Comparison of ENCODE assay signal across 14 cellular contexts in the genomic region with DNA sequence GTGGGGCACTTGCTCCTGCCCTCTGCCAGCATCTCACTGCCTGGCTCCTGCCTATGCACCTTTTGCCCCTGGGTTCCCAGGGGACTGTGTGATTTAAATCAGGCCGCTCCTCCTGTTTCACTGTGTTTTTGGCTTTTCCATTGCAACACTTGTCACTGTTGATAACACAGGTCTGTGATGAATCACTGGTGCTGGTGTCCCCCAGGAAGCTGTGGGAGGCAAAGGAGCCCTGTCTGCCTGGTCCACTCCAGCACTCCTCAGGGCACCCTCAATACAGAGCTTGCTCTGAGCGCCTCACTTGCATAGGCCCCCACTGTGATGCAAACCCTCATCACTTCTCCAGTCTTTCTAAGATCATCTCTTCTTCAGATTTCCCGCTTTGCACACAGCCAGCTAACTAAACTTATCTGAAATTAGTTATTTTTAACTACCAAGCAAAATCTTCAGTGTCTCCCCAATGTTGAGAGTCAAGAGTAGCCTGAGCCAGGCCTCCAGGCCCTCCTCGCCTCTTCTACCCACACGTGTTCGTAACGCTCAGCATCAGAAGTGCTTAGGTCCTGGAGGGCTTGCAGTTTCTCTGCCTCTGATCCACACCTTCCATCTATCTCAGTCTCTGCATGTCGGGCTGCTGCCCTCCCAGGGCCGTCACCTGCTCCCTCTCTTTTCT. TPM values are rescaled to one million over a fixed set of nuclear protein-coding genes. Genes with fewer than 3 reads are reported as not detected.
DNase-seq lines count a peak whose midpoint lies in the region; ATAC-seq and TF ChIP-seq lines count a peak whose summit lies in the region.
"Had no signal": no experiment of that assay in that cellular context is flagged by ENCODE, and none has a peak within 500 bp of the region (broad histone marks: within the 10 kb centered on the region; RNA-seq: fewer than 3 reads in every experiment).

No MANE protein-coding gene starts in this region.

- POLR2A ChIA-PET in A673 (lab: Charles Lee; ENCODE audit: low non-redundant PET) = no interaction called here

- no peaks in the 10 kb centered on the region for H3K9me3 ChIP-seq in A673 (ENCODE audit: low read depth, low read length, poor library complexity, severe bottlenecking)
- peaks cover 4% of the 10 kb centered on the region for H3K9me3 ChIP-seq in DND-41 (ENCODE audit: insufficient read depth, low read length, severe bottlenecking)
- H3K9me3 ChIP-seq in T-helper 17 cell (ENCODE audit: control insufficient read depth, low read length, poor library complexity, severe bottlenecking) = no peaks in the 10 kb centered on the region
- no peaks in the 10 kb centered on the region for H3K9me3 ChIP-seq in right atrium auricular region
- H3K9me3 ChIP-seq: Caco-2, esophagus squamous epithelium, mucosa of descending colon, Peyer's patch had no signal

- no peaks in the 10 kb centered on the region for H3K27me3 Mint-ChIP-seq in T-helper 17 cell

- no peak overlapping the region for H3K4me3 ChIP-seq in A673 (ENCODE audit: low read depth, low read length, poor library complexity, severe bottlenecking)
- no peak overlapping the region for H3K4me3 ChIP-seq in DND-41 (ENCODE audit: low read depth in 1 of 2, low read length in 2 of 2)
- no peak overlapping the region for H3K4me3 ChIP-seq in fibroblast of pulmonary artery (replicated peaks; ENCODE audit: low read depth, low read length)
- no peak overlapping the region for H3K4me3 ChIP-seq in right atrium auricular region
- H3K4me3 ChIP-seq: esophagus squamous epithelium, mucosa of descending colon, Peyer's patch had no signal

- ATAC-seq in DND-41 (ENCODE audit: insufficient read depth, low read depth) (no peak), T-helper 17 cell (no peak), HG02885 (IDR thresholded peaks at IDR 0.05; ENCODE audit: poor library complexity, unreplicated experiment) (no peak), foreskin keratinocyte (no peak)
- ATAC-seq: mucosa of descending colon had no signal

- H3K4me2 ChIP-seq in DND-41 (ENCODE audit: insufficient read depth, low read length) = peak overlapping the region; percentile 89; the same call in 1 of the 2 replicates

- no peaks in the 10 kb centered on the region for H3K27me3 ChIP-seq in A673 (replicated peaks; ENCODE audit: insufficient read depth, low read depth, low read length, poor library complexity)
- no peaks in the 10 kb centered on the region for H3K27me3 ChIP-seq in DND-41 (ENCODE audit: insufficient read depth, low read length, poor library complexity)
- no peaks in the 10 kb centered on the region for H3K27me3 ChIP-seq in foreskin keratinocyte
- no peaks in the 10 kb centered on the region for H3K27me3 ChIP-seq in right atrium auricular region
- H3K27me3 ChIP-seq: esophagus squamous epithelium, Peyer's patch had no signal

- H3K36me3 Mint-ChIP-seq in T-helper 17 cell (ENCODE audit: low read depth) = peaks cover 6% of the 10 kb centered on the region

- TF ChIP-seq CTCF in A673 (conservative IDR thresholded peaks at IDR 0.05; ENCODE audit: low read depth, low read length) = no peak
- TF ChIP-seq CTCF in DND-41 (IDR thresholded peaks at IDR 0.05; ENCODE audit: borderline replicate concordance, extremely low read depth, low read length, poor library complexity, severe bottlenecking) = no peak
- no peak for TF ChIP-seq CTCF in fibroblast of pulmonary artery (IDR thresholded peaks at IDR 0.05; ENCODE audit: low read length, missing control alignments)
- TF ChIP-seq CTCF in foreskin keratinocyte (conservative IDR thresholded peaks at IDR 0.05) = no peak
- no peak for TF ChIP-seq CTCF in right atrium auricular region (IDR thresholded peaks at IDR 0.05)

- H3K27ac ChIP-seq in A673 (ENCODE audit: low read depth, low read length, poor library complexity, severe bottlenecking) = peak overlapping the region; percentile 42
- no peak overlapping the region; the same call in 1 of the 2 replicates for H3K27ac ChIP-seq in DND-41 (ENCODE audit: low read length)
- H3K27ac ChIP-seq in foreskin keratinocyte = no peak overlapping the region
- H3K27ac ChIP-seq in right atrium auricular region = no peak overlapping the region
- H3K27ac ChIP-seq: esophagus squamous epithelium, Peyer's patch had no signal

- H3K4me3 Mint-ChIP-seq in T-helper 17 cell = peak overlapping the region; percentile 33

- H2AFZ ChIP-seq in DND-41 (ENCODE audit: low read depth, low read length) = no peak overlapping the region

- CTCF ChIA-PET in A673 (lab: Charles Lee) = no interaction called here

- peaks cover 33% of the 10 kb centered on the region for H3K4me1 Mint-ChIP-seq in T-helper 17 cell

- H3K4me1 ChIP-seq in A673 (ENCODE audit: insufficient read depth, low read length, poor library complexity, severe bottlenecking) (peaks cover 8% of the 10 kb centered on the region), DND-41 (ENCODE audit: insufficient read depth, low read length) (peaks cover 40% of the 10 kb centered on the region), foreskin keratinocyte (peaks cover 5% of the 10 kb centered on the region), right atrium auricular region (peaks cover 0 to 8% of the 10 kb centered on the region in 2 donors)

- peak overlapping the region; percentile 65 for H3K27ac Mint-ChIP-seq in T-helper 17 cell

- no TSS peak for BruUV-seq in A673 (replicated peaks; lab: Mats Ljungman, UMichigan)

- intact Hi-C loops in A673 (cut with micrococcal nuclease; ENCODE audit: unreplicated experiment) = no loop called here

- H4K20me1 ChIP-seq in DND-41 (ENCODE audit: insufficient read depth, low read length) = peaks cover 49% of the 10 kb centered on the region

- peaks cover 6% of the 10 kb centered on the region for H3K36me3 ChIP-seq in A673 (ENCODE audit: insufficient read depth, low read length, poor library complexity, severe bottlenecking)
- peaks cover 62% of the 10 kb centered on the region for H3K36me3 ChIP-seq in DND-41 (ENCODE audit: insufficient read depth, low read length)
- H3K36me3 ChIP-seq in right atrium auricular region = peaks cover 23% of the 10 kb centered on the region

- peaks cover 79% of the 10 kb centered on the region for H3K79me2 ChIP-seq in DND-41 (ENCODE audit: insufficient read depth, low read length)

- H3K9ac ChIP-seq in DND-41 (ENCODE audit: low read depth, low read length) = no peak overlapping the region

- DNase-seq in A673 (ENCODE audit: low spot score) (no peak), DND-41 (no peak), T-helper 17 cell (no peak), fibroblast of pulmonary artery (ENCODE audit: low read depth) (peak; percentile 22), foreskin keratinocyte (no peak), OCI-M1 (lab: John Stamatoyannopoulos, UW) (no peak), right atrium auricular region (ENCODE audit: low spot score) (no peak)
- DNase-seq: activated CD8-positive, alpha-beta memory T cell treated with anti-CD3 and anti-CD28 coated beads, Interleukin-2, amount 50 U/mL, for 4 hours; Caco-2; esophagus squamous epithelium; Peyer's patch; T-helper 9 cell had no signal

RNA-seq across cellular contexts. Expression of a gene that starts 2.8 kb away (rescaled TPM):
- 25.9 and 29.0 TPM in 2 replicates for total RNA-seq in A673 (2021)
- 10 to 100 TPM; 29.3 to 34.3 TPM for total RNA-seq in T-helper 17 cell
- total RNA-seq in foreskin keratinocyte = 23.2 and 27.5 TPM in 2 replicates
- 32.6 and 33.5 TPM in 2 replicates for polyA plus RNA-seq in foreskin keratinocyte
- total RNA-seq in right atrium auricular region = 10 to 100 TPM in 1 of 2 donors, 1 to 10 TPM in 1; 7.6 to 11.9 TPM
